In genomic region chr4:142281999-142282398, GRCh38 we compare ENCODE assay signal across 19 cellular contexts.
DNase-seq lines count a peak whose midpoint lies in the region; ATAC-seq, FAIRE-seq and TF ChIP-seq lines count a peak whose summit lies in the region.
"Had no signal": no experiment of that assay in that cellular context is flagged by ENCODE, and none has a peak within 500 bp of the region (broad histone marks: within the 10 kb centered on the region; RNA-seq: fewer than 3 reads in every experiment).

No MANE protein-coding gene starts in this region.

- TF ChIP-seq POLR2A in GM12878 (IDR thresholded peaks at IDR 0.05; ENCODE audit: low read depth, low read length) (no peak), suprapubic skin (IDR thresholded peaks at IDR 0.05) (no peak), GM12891 (IDR thresholded peaks at IDR 0.05; ENCODE audit: low read depth, low read length) (no peak)

- H3K27ac ChIP-seq in PC-3 (ENCODE audit: low read length), result no peak overlapping the region
- H3K27ac ChIP-seq in GM12878 (ENCODE audit: control insufficient read depth, insufficient read depth), result no peak overlapping the region
- H3K27ac ChIP-seq in keratinocyte (ENCODE audit: control insufficient read depth, insufficient read depth, low read length), result no peak overlapping the region
- H3K27ac ChIP-seq in suprapubic skin, result no peak overlapping the region
- H3K27ac ChIP-seq: A549 had no signal

- POLR2A ChIA-PET in PC-3 (lab: Charles Lee; ENCODE audit: unreplicated experiment), result no interaction called here
- POLR2A ChIA-PET in GM12878 (lab: Charles Lee), result no interaction called here

- peak overlapping the region; percentile 71 for H3K27ac Mint-ChIP-seq in activated naive CD4-positive, alpha-beta T cell treated with anti-CD3 and anti-CD28 coated beads, Interleukin-2, amount 50 U/mL, for 24 hours
- H3K27ac Mint-ChIP-seq: B cell, CD14-positive monocyte, IgD-negative memory B cell had no signal

- H3K4me2 ChIP-seq in PC-3 (ENCODE audit: low read length) (no peak overlapping the region), GM12878 (ENCODE audit: control insufficient read depth, insufficient read depth) (no peak overlapping the region), keratinocyte (ENCODE audit: control insufficient read depth, extremely low read depth, insufficient read depth, low read depth, low read length) (peak overlapping the region; percentile 34)
- H3K4me2 ChIP-seq: A549 had no signal

- H3K9me3 Mint-ChIP-seq in activated naive CD4-positive, alpha-beta T cell treated with anti-CD3 and anti-CD28 coated beads, Interleukin-2, amount 50 U/mL, for 24 hours, result no peaks in the 10 kb centered on the region
- H3K9me3 Mint-ChIP-seq: IgD-negative memory B cell had no signal

- H3K9me1 ChIP-seq in keratinocyte (ENCODE audit: control insufficient read depth, extremely low read depth, insufficient read depth, low read length), result peaks cover 3% of the 10 kb centered on the region

- no peaks in the 10 kb centered on the region for H3K79me2 ChIP-seq in PC-3 (ENCODE audit: low read length)
- no peaks in the 10 kb centered on the region for H3K79me2 ChIP-seq in GM12878 (ENCODE audit: control insufficient read depth, insufficient read depth, low read length)
- H3K79me2 ChIP-seq in keratinocyte (ENCODE audit: control insufficient read depth, insufficient read depth, low read length), result peaks cover 53% of the 10 kb centered on the region

- no peaks in the 10 kb centered on the region for H3K9me3 ChIP-seq in PC-3 (ENCODE audit: low read length)
- H3K9me3 ChIP-seq in GM12878 (replicated peaks; ENCODE audit: control insufficient read depth, insufficient read depth, low read length), result no peaks in the 10 kb centered on the region
- no peaks in the 10 kb centered on the region for H3K9me3 ChIP-seq in keratinocyte (ENCODE audit: control insufficient read depth, low read depth, low read length)
- no peaks in the 10 kb centered on the region for H3K9me3 ChIP-seq in suprapubic skin
- H3K9me3 ChIP-seq: A549 had no signal

- dilution Hi-C loops in keratinocyte (cut with MboI; ENCODE audit: extremely low pct_ligation_motif_present, low sequenced_read_pairs), result no loop called here

- CTCF ChIA-PET in PC-3 (lab: Charles Lee), result no interaction called here
- CTCF ChIA-PET in GM12878 (lab: Yijun Ruan, JAX), result interaction anchor here (0.8 to 6.3 kb wide), 32 partner anchors 9 to 559 kb away, joined by 3 to 60 read pairs (median 5); no protein-coding TSS in a partner anchor

- no peaks in the 10 kb centered on the region for H3K9me2 ChIP-seq in PC-3 (replicated peaks; ENCODE audit: low read length)

- H3K4me1 ChIP-seq in PC-3 (ENCODE audit: insufficient read depth, low read length) (peaks cover 13% of the 10 kb centered on the region), GM12878 (ENCODE audit: control insufficient read depth, insufficient read depth, low read length) (no peaks in the 10 kb centered on the region), keratinocyte (ENCODE audit: control insufficient read depth, extremely low read depth, insufficient read depth, low read length) (peaks cover 20% of the 10 kb centered on the region), suprapubic skin (no peaks in the 10 kb centered on the region)

- no peak overlapping the region for H3K9ac ChIP-seq in PC-3 (ENCODE audit: low read length)
- H3K9ac ChIP-seq in GM12878 (ENCODE audit: control insufficient read depth, insufficient read depth, low read length), result no peak overlapping the region
- H3K9ac ChIP-seq in keratinocyte (ENCODE audit: control insufficient read depth, extremely low read depth, insufficient read depth, low read length), result no peak overlapping the region

- 88% methylated on average over 1 of the region's 1 CpG for WGBS in GM12878 (ENCODE audit: insufficient coverage, insufficient replicate concordance, low lambda C conversion rate, missing lambda C conversion rate)
- WGBS in suprapubic skin, result 95% methylated on average over 1 of the region's 1 CpG

- no peaks in the 10 kb centered on the region for H3K36me3 ChIP-seq in PC-3 (ENCODE audit: low read depth, low read length)
- no peaks in the 10 kb centered on the region for H3K36me3 ChIP-seq in GM12878 (ENCODE audit: control insufficient read depth in 2 of 2, insufficient read depth in 2 of 2, low read length in 1 of 2)
- H3K36me3 ChIP-seq in keratinocyte (ENCODE audit: control insufficient read depth in 2 of 2, extremely low read depth in 1 of 2, insufficient read depth in 2 of 2, low read length in 2 of 2), result peaks cover 0 to 2% of the 10 kb centered on the region in 2 experiments
- H3K36me3 ChIP-seq in suprapubic skin, result no peaks in the 10 kb centered on the region

- TF ChIP-seq RAD21 in GM12878 (IDR thresholded peaks at IDR 0.05; ENCODE audit: insufficient read depth, low read depth, low read length), result no peak

- FAIRE-seq in GM12878 (lab: Jason Lieb, UNC), result no peak
- FAIRE-seq in keratinocyte (lab: Jason Lieb, UNC), result no peak
- no peak for FAIRE-seq in RCC 7860 (lab: Jason Lieb, UNC)
- no peak for FAIRE-seq in GM12891 (lab: Jason Lieb, UNC)
- FAIRE-seq: A549, H54 had no signal

- H3K36me3 Mint-ChIP-seq in activated naive CD4-positive, alpha-beta T cell treated with anti-CD3 and anti-CD28 coated beads, Interleukin-2, amount 50 U/mL, for 24 hours, result peaks cover 11% of the 10 kb centered on the region
- H3K36me3 Mint-ChIP-seq: CD14-positive monocyte, IgD-negative memory B cell had no signal

- no peaks in the 10 kb centered on the region for H3K27me3 Mint-ChIP-seq in activated naive CD4-positive, alpha-beta T cell treated with anti-CD3 and anti-CD28 coated beads, Interleukin-2, amount 50 U/mL, for 24 hours
- H3K27me3 Mint-ChIP-seq: B cell, IgD-negative memory B cell had no signal

- TF ChIP-seq EP300 in GM12878 (IDR thresholded peaks at IDR 0.05; ENCODE audit: borderline replicate concordance in 1 of 2, control insufficient read depth in 1 of 2, low read depth in 2 of 2, low read length in 2 of 2), result no peak
- no peak for TF ChIP-seq EP300 in suprapubic skin (IDR thresholded peaks at IDR 0.05)

- H3K4me3 ChIP-seq in PC-3 (ENCODE audit: low read length), result no peak overlapping the region
- H3K4me3 ChIP-seq in GM12878, result no peak overlapping the region
- no peak overlapping the region for H3K4me3 ChIP-seq in keratinocyte (ENCODE audit: control insufficient read depth in 2 of 3, extremely low read depth in 1 of 3, insufficient read depth in 2 of 3, low read depth in 1 of 3, low read length in 3 of 3)
- H3K4me3 ChIP-seq in suprapubic skin, result no peak overlapping the region
- H3K4me3 ChIP-seq: A549 had no signal

- H3K4me3 Mint-ChIP-seq in activated naive CD4-positive, alpha-beta T cell treated with anti-CD3 and anti-CD28 coated beads, Interleukin-2, amount 50 U/mL, for 24 hours, result no peak overlapping the region
- H3K4me3 Mint-ChIP-seq: B cell, CD14-positive monocyte, IgD-negative memory B cell had no signal

- no TSS peak for BruUV-seq in PC-3 (replicated peaks; lab: Mats Ljungman, UMichigan)
- BruUV-seq in GM12878 (replicated peaks; lab: Mats Ljungman, UMichigan), result no TSS peak

- intact Hi-C loops in PC-3 (cut with micrococcal nuclease), result loop anchor here (10.0 kb wide), 1 partner anchor 123 kb away; no protein-coding TSS in a partner anchor
- intact Hi-C loops in GM12878 (cut with micrococcal nuclease; ENCODE audit: unreplicated experiment), result loop anchor here (5.0 kb wide), 2 partner anchors 440 to 560 kb away; no protein-coding TSS in a partner anchor

- in situ Hi-C loops in GM12878 (cut with MboI), result no loop called here

- H4K20me1 ChIP-seq in PC-3 (ENCODE audit: low read length) (no peaks in the 10 kb centered on the region), GM12878 (ENCODE audit: control insufficient read depth, insufficient read depth) (no peaks in the 10 kb centered on the region), keratinocyte (ENCODE audit: control insufficient read depth, extremely low read depth, insufficient read depth, low read length) (peaks cover 6% of the 10 kb centered on the region)

- H2AFZ ChIP-seq in PC-3 (ENCODE audit: low read length) (no peak overlapping the region), GM12878 (ENCODE audit: control insufficient read depth, low read depth, low read length) (no peak overlapping the region), keratinocyte (ENCODE audit: control insufficient read depth, low read length) (no peak overlapping the region)

- H3F3A ChIP-seq in PC-3 (ENCODE audit: low read length, unreplicated experiment), result no peaks in the 10 kb centered on the region

- H3K27me3 ChIP-seq in PC-3 (ENCODE audit: low read length), result no peaks in the 10 kb centered on the region
- no peaks in the 10 kb centered on the region for H3K27me3 ChIP-seq in GM12878 (replicated peaks in 1 of 2; ENCODE audit: control insufficient read depth in 2 of 2, insufficient read depth in 2 of 2, low read length in 1 of 2)
- H3K27me3 ChIP-seq in keratinocyte (ENCODE audit: control insufficient read depth, extremely low read depth, insufficient read depth, low read length), result no peaks in the 10 kb centered on the region
- H3K27me3 ChIP-seq in suprapubic skin, result no peaks in the 10 kb centered on the region

- DNase-seq in activated naive CD4-positive, alpha-beta T cell (lab: John Stamatoyannopoulos, UW), result no peak
- peak; percentile 15 for DNase-seq in PC-3
- DNase-seq in GM12878 (ENCODE audit: low read depth, low spot score), result no peak
- no peak for DNase-seq in keratinocyte (ENCODE audit: low read depth, low spot score)
- DNase-seq in RCC 7860 (ENCODE audit: low spot score), result no peak
- no peak for DNase-seq in suprapubic skin (ENCODE audit: low spot score in 2 of 2)
- DNase-seq in GM12891 (ENCODE audit: insufficient read length, low spot score), result no peak
- DNase-seq: MV-4-11, NCI-H1694 treated with DMSO at 0.1 percent for 48 hours, NCI-H2081 treated with DMSO at 0.1 percent for 48 hours, NCI-H2171 treated with DMSO at 0.1 percent for 48 hours, NCI-H526, SHP77 treated with DMSO at 0.1 percent for 48 hours had no signal

- H3K4me1 Mint-ChIP-seq in activated naive CD4-positive, alpha-beta T cell treated with anti-CD3 and anti-CD28 coated beads, Interleukin-2, amount 50 U/mL, for 24 hours, result peaks cover 33% of the 10 kb centered on the region
- H3K4me1 Mint-ChIP-seq: B cell, CD14-positive monocyte, IgD-negative memory B cell had no signal

- RAD21 ChIA-PET in GM12878 (lab: Charles Lee; ENCODE audit: unreplicated experiment), result interaction anchor here (1.3 to 6.6 kb wide), 5 partner anchors 13 to 438 kb away, joined by 3 to 31 read pairs (median 5); no protein-coding TSS in a partner anchor

- SMC1A ChIA-PET in GM12878 (lab: Charles Lee; ENCODE audit: uncharacterized antibody, unreplicated experiment), result interaction anchor here (1.1 to 7.3 kb wide), 15 partner anchors 8 to 447 kb away, joined by 3 to 41 read pairs (median 8); no protein-coding TSS in a partner anchor

- TF ChIP-seq CTCF in PC-3 (conservative IDR thresholded peaks at IDR 0.05; ENCODE audit: low read depth, low read length) (no peak), GM12878 (IDR thresholded peaks at IDR 0.05 in 2 of 3, conservative IDR thresholded peaks at IDR 0.05 in 1 of 3; ENCODE audit: control insufficient read depth in 2 of 3, extremely low read depth in 1 of 3, insufficient read depth in 1 of 3, low read depth in 3 of 3, low read length in 3 of 3) (no peak), keratinocyte (optimal IDR thresholded peaks at IDR 0.05 in 1 of 3, IDR thresholded peaks at IDR 0.05 in 1 of 3, conservative IDR thresholded peaks at IDR 0.05 in 1 of 3; ENCODE audit: extremely low read depth in 1 of 3, insufficient read depth in 2 of 3, low read length in 3 of 3) (no peak), suprapubic skin (IDR thresholded peaks at IDR 0.05) (no peak)

- ATAC-seq in PC-3 (peak; percentile 86), GM12878 (peak; percentile 14; the same call in 2 of the 3 replicates)
- ATAC-seq: A549 had no signal
